26 cellular contexts compared by ENCODE assay signal in the genomic region with DNA sequence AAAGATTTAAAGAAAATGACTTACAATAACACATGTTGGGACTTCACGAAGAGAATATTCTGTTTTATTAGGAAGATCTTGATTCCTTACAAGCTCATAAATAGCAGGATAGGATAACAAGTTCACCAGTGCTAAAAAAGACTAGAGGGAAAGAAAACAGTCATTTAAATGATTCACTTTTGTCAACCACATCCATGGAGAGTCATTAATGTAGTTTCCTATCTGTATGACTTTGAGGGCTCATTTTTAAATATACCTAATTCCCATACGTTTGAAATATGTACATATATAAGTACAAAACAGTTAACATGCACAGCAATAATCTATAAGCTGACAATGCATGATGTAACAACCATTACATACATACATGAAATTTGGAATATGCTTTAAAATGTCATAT.
"Had no signal": no experiment of that assay in that cellular context is flagged by ENCODE, and none has a peak within 500 bp of the region (broad histone marks: within the 10 kb centered on the region; RNA-seq: fewer than 3 reads in every experiment).

No MANE protein-coding gene starts in this region.

- H3K27ac ChIP-seq: adrenal gland, body of pancreas, cardiac muscle cell, coronary artery, dorsolateral prefrontal cortex, VCaP had no signal

- H3K9me3 ChIP-seq: adrenal gland, body of pancreas had no signal

- DNase-seq: activated CD4-positive, alpha-beta memory T cell treated with anti-CD3 and anti-CD28 coated beads, Interleukin-2, amount 10 ng/mL, durations not matched to agents 7 days and 5 days; activated CD4-positive, alpha-beta T cell treated with anti-CD3 and anti-CD28 coated beads for 1 hour; activated CD4-positive, alpha-beta T cell treated with anti-CD3 and anti-CD28 coated beads for 4 hours; activated CD4-positive, alpha-beta T cell treated with anti-CD3 and anti-CD28 coated beads, Interleukin-2, amount 10 ng/mL, durations not matched to agents 7 days and 5 days; activated CD4-positive, alpha-beta T cell treated with anti-CD3 and anti-CD28 coated beads, Interleukin-2, amount 50 U/mL, for 4 hours; activated effector memory CD4-positive, alpha-beta T cell treated with anti-CD3 and anti-CD28 coated beads, Interleukin-2, amount 50 U/mL, for 16 hours; activated naive CD4-positive, alpha-beta T cell treated with anti-CD3 and anti-CD28 coated beads for 36 hours; activated naive CD8-positive, alpha-beta T cell treated with anti-CD3 and anti-CD28 coated beads for 36 hours; activated naive CD8-positive, alpha-beta T cell treated with anti-CD3 and anti-CD28 coated beads, Interleukin-2, amount 50 U/mL, for 24 hours; activated T-cell treated with anti-CD3 and anti-CD28 coated beads, Interleukin-2, amount 50 U/mL, for 4 hours; adrenal gland; aorta; body of pancreas; central memory CD4-positive, alpha-beta T cell; cerebellar nuclear complex; dorsolateral prefrontal cortex; effector memory CD4-positive, alpha-beta T cell; endodermal cell; head of caudate nucleus had no signal

- ATAC-seq: activated naive CD8-positive, alpha-beta T cell treated with anti-CD3 and anti-CD28 coated beads, Interleukin-2, amount 50 U/mL, for 24 hours; activated T-cell treated with anti-CD3 and anti-CD28 coated beads, Interleukin-2, amount 50 U/mL, for 4 hours; body of pancreas; WTC11 had no signal

- H3K36me3 ChIP-seq: adrenal gland, cardiac muscle cell had no signal

- H3K27ac Mint-ChIP-seq: activated CD4-positive, alpha-beta memory T cell treated with anti-CD3 and anti-CD28 coated beads, Interleukin-2, amount 10 ng/mL, durations not matched to agents 7 days and 5 days; activated CD4-positive, alpha-beta T cell treated with anti-CD3 and anti-CD28 coated beads, Interleukin-2, amount 10 ng/mL, durations not matched to agents 7 days and 5 days; activated naive CD4-positive, alpha-beta T cell treated with anti-CD3 and anti-CD28 coated beads for 36 hours; activated naive CD4-positive, alpha-beta T cell treated with anti-CD3 and anti-CD28 coated beads, Interleukin-2, amount 50 U/mL, for 24 hours; activated naive CD8-positive, alpha-beta T cell treated with anti-CD3 and anti-CD28 coated beads, Interleukin-2, amount 50 U/mL, for 24 hours; dendritic cell treated with granulocyte-macrophage colony-stimulating factor and Interleukin-4, amounts not matched to agents 40 ng/mL and 50 ng/mL, for 4 days; endodermal cell; WTC11 had no signal

- H3K4me3 Mint-ChIP-seq: activated CD4-positive, alpha-beta memory T cell treated with anti-CD3 and anti-CD28 coated beads, Interleukin-2, amount 10 ng/mL, durations not matched to agents 7 days and 5 days; activated CD4-positive, alpha-beta T cell treated with anti-CD3 and anti-CD28 coated beads, Interleukin-2, amount 10 ng/mL, durations not matched to agents 7 days and 5 days; activated naive CD4-positive, alpha-beta T cell treated with anti-CD3 and anti-CD28 coated beads for 36 hours; activated naive CD4-positive, alpha-beta T cell treated with anti-CD3 and anti-CD28 coated beads, Interleukin-2, amount 50 U/mL, for 24 hours; activated naive CD8-positive, alpha-beta T cell treated with anti-CD3 and anti-CD28 coated beads for 36 hours; activated naive CD8-positive, alpha-beta T cell treated with anti-CD3 and anti-CD28 coated beads, Interleukin-2, amount 50 U/mL, for 24 hours; activated T-cell treated with anti-CD3 and anti-CD28 coated beads, Interleukin-2, amount 50 U/mL, for 4 hours; dendritic cell treated with granulocyte-macrophage colony-stimulating factor and Interleukin-4, amounts not matched to agents 40 ng/mL and 50 ng/mL, for 4 days; endodermal cell; WTC11 had no signal

- H3K27me3 Mint-ChIP-seq: activated CD4-positive, alpha-beta memory T cell treated with anti-CD3 and anti-CD28 coated beads, Interleukin-2, amount 10 ng/mL, durations not matched to agents 7 days and 5 days; activated CD4-positive, alpha-beta T cell treated with anti-CD3 and anti-CD28 coated beads, Interleukin-2, amount 10 ng/mL, durations not matched to agents 7 days and 5 days; activated naive CD4-positive, alpha-beta T cell treated with anti-CD3 and anti-CD28 coated beads, Interleukin-2, amount 50 U/mL, for 24 hours; activated naive CD8-positive, alpha-beta T cell treated with anti-CD3 and anti-CD28 coated beads for 36 hours; activated naive CD8-positive, alpha-beta T cell treated with anti-CD3 and anti-CD28 coated beads, Interleukin-2, amount 50 U/mL, for 24 hours; dendritic cell treated with granulocyte-macrophage colony-stimulating factor and Interleukin-4, amounts not matched to agents 40 ng/mL and 50 ng/mL, for 4 days had no signal

- H3K4me1 ChIP-seq: adrenal gland, body of pancreas had no signal

- H3K27me3 ChIP-seq: adrenal gland, body of pancreas, cardiac muscle cell, dorsolateral prefrontal cortex had no signal

- H3K4me1 Mint-ChIP-seq: activated CD4-positive, alpha-beta T cell treated with anti-CD3 and anti-CD28 coated beads, Interleukin-2, amount 10 ng/mL, durations not matched to agents 7 days and 5 days; activated naive CD4-positive, alpha-beta T cell treated with anti-CD3 and anti-CD28 coated beads, Interleukin-2, amount 50 U/mL, for 24 hours; activated naive CD8-positive, alpha-beta T cell treated with anti-CD3 and anti-CD28 coated beads for 36 hours; activated naive CD8-positive, alpha-beta T cell treated with anti-CD3 and anti-CD28 coated beads, Interleukin-2, amount 50 U/mL, for 24 hours; endodermal cell; WTC11 had no signal

- H3K9me3 Mint-ChIP-seq: activated T-helper 2 cell treated with anti-CD3 and anti-CD28 coated beads, Interferon-gamma antibody, Interleukin-2, Interleukin-4, amounts not matched to agents 10 μg/mL and 5 μg/mL and 100 μg/mL, durations not matched to agents 14 hours and 24 hours and 36 hours; endodermal cell had no signal

- H3K4me3 ChIP-seq: adrenal gland, body of pancreas, cardiac muscle cell, coronary artery, dorsolateral prefrontal cortex had no signal
